27 cellular contexts compared by ENCODE assay signal in the genomic region with DNA sequence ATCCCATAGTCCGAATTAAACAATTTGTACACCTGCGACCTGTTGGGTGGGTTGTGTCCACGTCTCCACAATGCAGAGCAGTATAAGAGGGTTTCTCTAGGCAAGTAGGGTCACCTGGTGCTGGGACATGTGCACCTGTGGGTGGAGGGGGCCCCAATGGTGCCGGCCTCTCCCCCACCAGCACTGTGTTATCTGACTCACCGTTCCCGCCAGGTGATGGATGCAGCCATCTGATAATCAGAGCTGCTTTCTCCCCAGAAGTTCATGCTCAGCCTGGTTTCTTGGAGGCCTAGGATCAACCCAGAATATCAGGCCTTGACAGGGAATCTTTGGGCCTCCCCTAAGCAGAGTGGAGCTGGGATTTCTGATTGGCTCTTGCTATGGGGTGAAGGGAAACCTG.
"Had no signal": no experiment of that assay in that cellular context is flagged by ENCODE, and none has a peak within 500 bp of the region (broad histone marks: within the 10 kb centered on the region; RNA-seq: fewer than 3 reads in every experiment).

No MANE protein-coding gene starts in this region.

- H3K4me1 Mint-ChIP-seq: endodermal cell had no signal

- H3K27me3 Mint-ChIP-seq: naive B cell; stimulated activated naive CD8-positive, alpha-beta T cell treated with anti-CD3 and anti-CD28 coated beads, Interleukin-15, amount 100 ng/mL, for 72 hours had no signal

- H3K4me2 ChIP-seq: hepatocyte had no signal

- H3K9me3 ChIP-seq: esophagus muscularis mucosa, gastroesophageal sphincter, heart left ventricle, left lung, mucosa of descending colon, ovary, psoas muscle, sigmoid colon, spleen, suprapubic skin, vagina had no signal

- DNase-seq: dorsolateral prefrontal cortex; effector CD4-positive, alpha-beta T cell; endodermal cell; foreskin keratinocyte; heart left ventricle; left cardiac atrium; left lung; mesenchymal stem cell; mucosa of descending colon; naive B cell; occipital lobe; ovary; posterior cingulate gyrus; psoas muscle; sigmoid colon; spleen; stimulated activated naive CD4-positive, alpha-beta T cell; stimulated activated naive CD8-positive, alpha-beta T cell treated with anti-CD3 and anti-CD28 coated beads, Interleukin-15, amount 100 ng/mL, for 72 hours; trophoblast cell had no signal

- H3K36me3 ChIP-seq: esophagus muscularis mucosa, heart left ventricle, ovary, sigmoid colon, suprapubic skin, vagina had no signal

- H3K27ac Mint-ChIP-seq: endodermal cell; mesothelial cell of epicardium; stimulated activated naive CD8-positive, alpha-beta T cell treated with anti-CD3 and anti-CD28 coated beads, Interleukin-15, amount 100 ng/mL, for 72 hours had no signal

- H3K27me3 ChIP-seq: dorsolateral prefrontal cortex, esophagus muscularis mucosa, foreskin keratinocyte, gastroesophageal sphincter, heart left ventricle, hepatocyte, left lung, ovary, sigmoid colon, spleen, suprapubic skin, vagina had no signal

- H3K27ac ChIP-seq: dorsolateral prefrontal cortex, epithelial cell of prostate, esophagus muscularis mucosa, foreskin keratinocyte, gastroesophageal sphincter, hepatocyte, left lung, ovary, psoas muscle, spleen, suprapubic skin, vagina had no signal

- H3K4me3 ChIP-seq: dorsolateral prefrontal cortex, esophagus muscularis mucosa, gastroesophageal sphincter, heart left ventricle, hepatocyte, left lung, mucosa of descending colon, ovary, psoas muscle, sigmoid colon, spleen, suprapubic skin, vagina had no signal

- H3K4me3 Mint-ChIP-seq: endodermal cell; mesothelial cell of epicardium; stimulated activated naive CD8-positive, alpha-beta T cell treated with anti-CD3 and anti-CD28 coated beads, Interleukin-15, amount 100 ng/mL, for 72 hours had no signal

- H3K9me3 Mint-ChIP-seq: endodermal cell; mesothelial cell of epicardium; naive B cell; stimulated activated naive CD8-positive, alpha-beta T cell treated with anti-CD3 and anti-CD28 coated beads, Interleukin-15, amount 100 ng/mL, for 72 hours had no signal

- ATAC-seq: foreskin keratinocyte; gastroesophageal sphincter; heart left ventricle; left cardiac atrium; left lung; mucosa of descending colon; psoas muscle; right cardiac atrium; stimulated activated naive CD8-positive, alpha-beta T cell treated with anti-CD3 and anti-CD28 coated beads, Interleukin-15, amount 100 ng/mL, for 72 hours had no signal
